Comparison of ENCODE assay signal across 13 cellular contexts in genomic region chr9:36961568-36962360, GRCh38.
A peak's percentile ranks its signal among the peaks of the same experiment; 100 is the strongest.
DNase-seq lines count a peak whose midpoint lies in the region; ATAC-seq and TF ChIP-seq lines count a peak whose summit lies in the region.
"Had no signal": no experiment of that assay in that cellular context is flagged by ENCODE, and none has a peak within 500 bp of the region (broad histone marks: within the 10 kb centered on the region; RNA-seq: fewer than 3 reads in every experiment).

No MANE protein-coding gene starts in this region.

- no peaks in the 10 kb centered on the region for H4K20me1 ChIP-seq in GM23338 (replicated peaks; ENCODE audit: insufficient read depth)

- peak; percentile 33; the same call in 2 of the 3 replicates for ATAC-seq in GM23338
- ATAC-seq in psoas muscle = no peak
- no peak for ATAC-seq in GM19467 (IDR thresholded peaks at IDR 0.05; ENCODE audit: unreplicated experiment)
- ATAC-seq: activated naive CD8-positive, alpha-beta T cell treated with anti-CD3 and anti-CD28 coated beads, Interleukin-2, amount 50 U/mL, for 24 hours; SK-N-SH treated with all-trans-retinoic acid at 6 μM for 48 hours had no signal

- no peak overlapping the region for H3K4me2 ChIP-seq in GM23338

- peaks cover 21% of the 10 kb centered on the region for H3K27me3 Mint-ChIP-seq in GM23338 (ENCODE audit: insufficient read depth, low read depth, poor library complexity)
- H3K27me3 Mint-ChIP-seq in glutamatergic neuron (ENCODE audit: unreplicated experiment) = peaks cover 11% of the 10 kb centered on the region

- DNase-seq in GM23338 (ENCODE audit: low spot score) (peak; percentile 16), ascending aorta (ENCODE audit: low spot score in 2 of 2) (no peak), glutamatergic neuron (no peak), psoas muscle (no peak), midbrain (lab: John Stamatoyannopoulos, UW) (no peak), NCI-H345 treated with DMSO at 0.1 percent for 48 hours (lab: John Stamatoyannopoulos, UW; ENCODE audit: unreplicated experiment) (no peak)
- DNase-seq: activated naive CD8-positive, alpha-beta T cell treated with anti-CD3 and anti-CD28 coated beads, Interleukin-2, amount 50 U/mL, for 24 hours; activated T-cell treated with anti-CD3 and anti-CD28 coated beads for 4 hours; CD4-positive, CD25-positive, alpha-beta regulatory T cell; colonic mucosa; uterus had no signal

- H2AFZ ChIP-seq in GM23338 = peak overlapping the region; percentile 78; the same call in 1 of the 2 replicates

- H3K4me3 ChIP-seq in GM23338 = no peak overlapping the region
- peak overlapping the region; percentile 2 to 21 for H3K4me3 ChIP-seq in ascending aorta
- H3K4me3 ChIP-seq in psoas muscle = peak overlapping the region; percentile 34
- H3K4me3 ChIP-seq: colonic mucosa, uterus had no signal

- no peaks in the 10 kb centered on the region for H3K9me3 Mint-ChIP-seq in GM23338
- peaks cover 9% of the 10 kb centered on the region for H3K9me3 Mint-ChIP-seq in glutamatergic neuron (ENCODE audit: unreplicated experiment)
- H3K9me3 Mint-ChIP-seq: activated naive CD8-positive, alpha-beta T cell treated with anti-CD3 and anti-CD28 coated beads, Interleukin-2, amount 50 U/mL, for 24 hours had no signal

- WGBS in psoas muscle, 3 donors = 13 to 19% (median 17%) methylated on average over 26 of the region's 26 CpGs

- intact Hi-C loops in ascending aorta (cut with DNase I) (no loop called here), psoas muscle (cut with DNase I) (no loop called here)

- no peak for TF ChIP-seq CTCF in GM23338 (conservative IDR thresholded peaks at IDR 0.05; ENCODE audit: low read depth in 2 of 2)
- TF ChIP-seq CTCF in ascending aorta (IDR thresholded peaks at IDR 0.05) = no peak
- TF ChIP-seq CTCF in glutamatergic neuron (IDR thresholded peaks at IDR 0.05; ENCODE audit: partially characterized antibody, unreplicated experiment) = no peak
- TF ChIP-seq CTCF in psoas muscle (IDR thresholded peaks at IDR 0.05) = no peak

- H3K4me1 ChIP-seq in GM23338 (ENCODE audit: insufficient read depth) (peaks cover 3% of the 10 kb centered on the region; the same call in 1 of the 2 replicates), ascending aorta (no peaks in the 10 kb centered on the region), psoas muscle (no peaks in the 10 kb centered on the region)
- H3K4me1 ChIP-seq: colonic mucosa had no signal

- no peaks in the 10 kb centered on the region for H3F3A ChIP-seq in GM23338 (replicated peaks; ENCODE audit: low read depth)

- H3K4me3 Mint-ChIP-seq in GM23338 = no peak overlapping the region
- peak overlapping the region; percentile 25 for H3K4me3 Mint-ChIP-seq in glutamatergic neuron (ENCODE audit: unreplicated experiment)
- H3K4me3 Mint-ChIP-seq: activated naive CD8-positive, alpha-beta T cell treated with anti-CD3 and anti-CD28 coated beads, Interleukin-2, amount 50 U/mL, for 24 hours; CD4-positive, CD25-positive, alpha-beta regulatory T cell had no signal

- H3K36me3 ChIP-seq in GM23338 (ENCODE audit: insufficient read depth) = no peaks in the 10 kb centered on the region
- no peaks in the 10 kb centered on the region for H3K36me3 ChIP-seq in ascending aorta
- no peaks in the 10 kb centered on the region for H3K36me3 ChIP-seq in psoas muscle (ENCODE audit: insufficient read depth in 1 of 2, low read depth in 1 of 2)
- H3K36me3 ChIP-seq: colonic mucosa, uterus had no signal

- H3K27ac Mint-ChIP-seq in GM23338 = no peak overlapping the region
- H3K27ac Mint-ChIP-seq in glutamatergic neuron (ENCODE audit: unreplicated experiment) = peak overlapping the region; percentile 72
- H3K27ac Mint-ChIP-seq: activated naive CD8-positive, alpha-beta T cell treated with anti-CD3 and anti-CD28 coated beads, Interleukin-2, amount 50 U/mL, for 24 hours; CD4-positive, CD25-positive, alpha-beta regulatory T cell had no signal

- H3K9me3 ChIP-seq in ascending aorta (no peaks in the 10 kb centered on the region), psoas muscle (no peaks in the 10 kb centered on the region)
- H3K9me3 ChIP-seq: colonic mucosa, uterus had no signal

- no peaks in the 10 kb centered on the region for H3K79me2 ChIP-seq in GM23338 (replicated peaks; ENCODE audit: insufficient read depth)

- peaks cover 8% of the 10 kb centered on the region; the same call in 2 of the 3 replicates for H3K4me1 Mint-ChIP-seq in GM23338
- H3K4me1 Mint-ChIP-seq in glutamatergic neuron (ENCODE audit: low read depth, unreplicated experiment) = peaks cover 15% of the 10 kb centered on the region
- H3K4me1 Mint-ChIP-seq: activated naive CD8-positive, alpha-beta T cell treated with anti-CD3 and anti-CD28 coated beads, Interleukin-2, amount 50 U/mL, for 24 hours had no signal

- H3K36me3 Mint-ChIP-seq in GM23338 (ENCODE audit: low read depth) (no peaks in the 10 kb centered on the region), glutamatergic neuron (ENCODE audit: unreplicated experiment) (no peaks in the 10 kb centered on the region)
- H3K36me3 Mint-ChIP-seq: CD4-positive, CD25-positive, alpha-beta regulatory T cell had no signal

- no peak overlapping the region for H3K27ac ChIP-seq in GM23338 (ENCODE audit: low read depth)
- no peak overlapping the region for H3K27ac ChIP-seq in ascending aorta
- H3K27ac ChIP-seq in psoas muscle = no peak overlapping the region
- H3K27ac ChIP-seq: colonic mucosa, uterus had no signal

- H3K27me3 ChIP-seq in GM23338 (ENCODE audit: insufficient read depth) = no peaks in the 10 kb centered on the region
- no peaks in the 10 kb centered on the region for H3K27me3 ChIP-seq in ascending aorta
- peaks cover 0 to 11% (median 8%) of the 10 kb centered on the region in 3 donors for H3K27me3 ChIP-seq in psoas muscle (ENCODE audit: insufficient read depth in 3 of 3, low read length in 2 of 3)
- H3K27me3 ChIP-seq: colonic mucosa, uterus had no signal

- H3K9me2 ChIP-seq in GM23338 (ENCODE audit: insufficient read depth) = peaks cover 3% of the 10 kb centered on the region; the same call in 1 of the 2 replicates

TF ChIP-seq in GM23338, 12 proteins besides CTCF, POLR2A, EP300 and RAD21:
- no peak for TF ChIP-seq ZNF331 (CRISPR knock-in tag; IDR thresholded peaks at IDR 0.05; ENCODE audit: low read depth)
- TF ChIP-seq ETS1 (IDR thresholded peaks at IDR 0.05) = no peak
- TF ChIP-seq POLR2AphosphoS5 (IDR thresholded peaks at IDR 0.05; ENCODE audit: low read depth) = no peak
- no peak for TF ChIP-seq STAT1 (IDR thresholded peaks at IDR 0.05; ENCODE audit: unreplicated experiment)
